In genomic region chrX:154719132-154719675, GRCh38 we compare ENCODE assay signal across 8 cellular contexts. TPM values are rescaled to one million over a fixed set of nuclear protein-coding genes. Genes with fewer than 3 reads are reported as not detected.
A peak's percentile ranks its signal among the peaks of the same experiment; 100 is the strongest.
DNase-seq lines count a peak whose midpoint lies in the region; ATAC-seq and TF ChIP-seq lines count a peak whose summit lies in the region.

No MANE protein-coding gene starts in this region.

- H3K27ac Mint-ChIP-seq in T-cell: peak overlapping the region; percentile 82 to 89
- H3K27ac Mint-ChIP-seq in dendritic cell treated with granulocyte-macrophage colony-stimulating factor and Interleukin-4, amounts not matched to agents 40 ng/mL and 50 ng/mL, for 4 days: peak overlapping the region; percentile 88
- no peak overlapping the region for H3K27ac Mint-ChIP-seq in endodermal cell

- POLR2A ChIA-PET in T-cell (lab: Charles Lee): interaction anchor here in 1 of 2 donors (1.0 kb wide), 1 partner anchor 15 kb away, joined by 3 read pairs; no protein-coding TSS in a partner anchor

- ATAC-seq in T-cell (replicated peaks in 1 of 4) (peak; percentile 80 to 85 (median 82)), GM19328 (IDR thresholded peaks at IDR 0.05; ENCODE audit: unreplicated experiment) (no peak)

- H3K27me3 Mint-ChIP-seq in T-cell (peaks cover 0 to 10% of the 10 kb centered on the region in 2 donors), endodermal cell (ENCODE audit: insufficient read depth) (no peaks in the 10 kb centered on the region)
- H3K27me3 Mint-ChIP-seq in dendritic cell treated with granulocyte-macrophage colony-stimulating factor and Interleukin-4, amounts not matched to agents 40 ng/mL and 50 ng/mL, for 4 days: no peaks in the 10 kb centered on the region

- H3K27ac ChIP-seq in endodermal cell (ENCODE audit: low read depth, low read length): no peak overlapping the region

- WGBS in endodermal cell (ENCODE audit: insufficient coverage in 1 of 2, insufficient read length in 1 of 2), 2 experiments: 91 to 95% methylated on average over 3 to 6 of the region's 6 CpGs

- peaks cover 3% of the 10 kb centered on the region for H3K36me3 Mint-ChIP-seq in T-cell
- peaks cover 44% of the 10 kb centered on the region for H3K36me3 Mint-ChIP-seq in dendritic cell treated with granulocyte-macrophage colony-stimulating factor and Interleukin-4, amounts not matched to agents 40 ng/mL and 50 ng/mL, for 4 days (ENCODE audit: low read depth)
- no peaks in the 10 kb centered on the region for H3K36me3 Mint-ChIP-seq in endodermal cell (ENCODE audit: low read depth)

- intact Hi-C loops in dendritic cell treated with granulocyte-macrophage colony-stimulating factor and Interleukin-4, amounts not matched to agents 40 ng/mL and 50 ng/mL, for 4 days (cut with micrococcal nuclease): no loop called here

- no peaks in the 10 kb centered on the region for H3K27me3 ChIP-seq in endodermal cell (ENCODE audit: control insufficient read depth, insufficient read depth, low read length, poor library complexity, severe bottlenecking)

- no peak overlapping the region for H3K4me3 ChIP-seq in endodermal cell (ENCODE audit: low read length)

- H3K9me3 Mint-ChIP-seq in T-cell (peaks cover 0 to 3% (median 0%) of the 10 kb centered on the region in 3 donors), endodermal cell (peaks cover 54% of the 10 kb centered on the region)
- no peaks in the 10 kb centered on the region for H3K9me3 Mint-ChIP-seq in dendritic cell treated with granulocyte-macrophage colony-stimulating factor and Interleukin-4, amounts not matched to agents 40 ng/mL and 50 ng/mL, for 4 days

- no peak overlapping the region for H3K9ac ChIP-seq in endodermal cell (ENCODE audit: extremely low read depth, low read length, poor library complexity, severe bottlenecking)

- CTCF ChIA-PET in T-cell (lab: Charles Lee): interaction anchor here in 1 of 2 donors (1.2 to 4.2 kb wide), 4 partner anchors 13 to 31 kb away, joined by 3 to 27 read pairs (median 10); no protein-coding TSS in a partner anchor

- H3K4me3 Mint-ChIP-seq in T-cell (peak overlapping the region; percentile 11 to 78 (median 60)), endodermal cell (no peak overlapping the region)
- H3K4me3 Mint-ChIP-seq in dendritic cell treated with granulocyte-macrophage colony-stimulating factor and Interleukin-4, amounts not matched to agents 40 ng/mL and 50 ng/mL, for 4 days: peak overlapping the region; percentile 67

- no peaks in the 10 kb centered on the region for H3K9me3 ChIP-seq in endodermal cell (ENCODE audit: control insufficient read depth, low read length)

- H3K36me3 ChIP-seq in endodermal cell (ENCODE audit: control insufficient read depth, insufficient read depth, low read length): no peaks in the 10 kb centered on the region

- TF ChIP-seq CTCF in endodermal cell (conservative IDR thresholded peaks at IDR 0.05): no peak

- H3K4me1 ChIP-seq in endodermal cell (ENCODE audit: control insufficient read depth, insufficient read depth, low read length): no peaks in the 10 kb centered on the region

- H3K4me1 Mint-ChIP-seq in T-cell: peaks cover 44 to 75% (median 46%) of the 10 kb centered on the region in 3 donors
- peaks cover 48% of the 10 kb centered on the region for H3K4me1 Mint-ChIP-seq in dendritic cell treated with granulocyte-macrophage colony-stimulating factor and Interleukin-4, amounts not matched to agents 40 ng/mL and 50 ng/mL, for 4 days (ENCODE audit: low read depth)
- no peaks in the 10 kb centered on the region for H3K4me1 Mint-ChIP-seq in endodermal cell

- DNase-seq in HT1080 (ENCODE audit: low read depth) (peak; percentile 76), T-cell (peak in 12 of 34 experiments; percentile 6 to 34 (median 24)), endodermal cell (no peak), inferior parietal cortex (ENCODE audit: extremely low spot score) (no peak), NCI-H524 treated with DMSO at 0.1 percent for 48 hours (lab: John Stamatoyannopoulos, UW) (no peak)
- DNase-seq in stimulated activated CD4-positive, alpha-beta T cell treated with anti-CD3 and anti-CD28 coated beads, Interleukin-15, amount 100 ng/mL, for 24 hours: peak; percentile 45

RNA-seq across cellular contexts. Expression of gene GAB3, which starts 31.7 kb away (rescaled TPM):
- 6.9 and 17.5 TPM in 2 replicates for total RNA-seq in HT1080 (2014; rRNA removed; shearing (Covaris generic))
- 5.1 and 14.1 TPM in 2 replicates for polyA plus RNA-seq in HT1080 (2015; cell fraction: cytosol; rRNA removed)
- 4.7 and 6.3 TPM in 2 replicates for polyA plus RNA-seq in HT1080 (2015; cell fraction: nucleus; rRNA removed)
- total RNA-seq in T-cell (10 to 100 TPM in 4 of 5 donors, 1 to 10 TPM in 1; 9.1 to 26.2 (median 18.4) TPM), endodermal cell (under 1 TPM; 0.13 to 0.55 TPM)
- polyA plus RNA-seq in endodermal cell (2013, experiment 1 of 2): 0.07 TPM
- not detected for polyA plus RNA-seq in endodermal cell (2013, experiment 2 of 2)

RNA-seq across cellular contexts. Expression of gene DKC1, which starts 43.5 kb away (rescaled TPM):
- total RNA-seq in HT1080 (2014; rRNA removed; shearing (Covaris generic)): 62.2 and 74.3 TPM in 2 replicates
- polyA plus RNA-seq in HT1080 (2015; cell fraction: cytosol; rRNA removed): 77.3 and 81.7 TPM in 2 replicates
- 111 and 120 TPM in 2 replicates for polyA plus RNA-seq in HT1080 (2015; cell fraction: nucleus; rRNA removed)
- total RNA-seq in T-cell (10 to 100 TPM; 56.5 to 63.2 (median 58.5) TPM), endodermal cell (10 to 100 TPM; 66.5 to 70.8 TPM)
- 66.7 TPM for polyA plus RNA-seq in endodermal cell (2013, experiment 1 of 2)
- 62.1 TPM for polyA plus RNA-seq in endodermal cell (2013, experiment 2 of 2)

Comparison
In these comparisons a context has a peak if more than half of its experiments do, and no peak if none do; other contexts are left out.
1. DNase-seq: peak in HT1080 (single experiment) and stimulated activated CD4-positive, alpha-beta T cell treated with anti-CD3 and anti-CD28 coated beads, Interleukin-15, amount 100 ng/mL, for 24 hours (single experiment); none in endodermal cell (single experiment), inferior parietal cortex (single experiment) and NCI-H524 treated with DMSO at 0.1 percent for 48 hours (single experiment).